21 cellular contexts compared by ENCODE assay signal in the genomic region with DNA sequence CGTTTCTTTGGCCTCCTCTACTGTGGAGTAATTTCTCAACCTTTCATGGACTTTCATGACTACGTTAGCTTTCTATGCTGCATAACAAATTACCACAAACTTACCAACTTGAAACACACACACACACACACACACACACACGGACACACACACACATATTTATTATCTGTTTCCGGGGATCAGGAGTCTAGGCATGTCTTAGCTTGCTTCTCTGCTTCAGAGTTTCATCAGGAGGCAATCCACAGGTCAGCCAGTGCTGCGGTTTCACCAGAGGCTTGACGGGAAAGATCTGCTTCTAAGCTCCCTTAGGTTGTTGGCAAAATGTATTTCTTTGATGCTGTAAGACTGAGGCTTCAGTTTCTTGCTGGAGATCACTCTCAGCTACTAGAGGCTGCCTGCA. TPM values are rescaled to one million over a fixed set of nuclear protein-coding genes. Genes with fewer than 3 reads are reported as not detected.
"Had no signal": no experiment of that assay in that cellular context is flagged by ENCODE, and none has a peak within 500 bp of the region (broad histone marks: within the 10 kb centered on the region; RNA-seq: fewer than 3 reads in every experiment).

No MANE protein-coding gene starts in this region.

- DNase-seq: activated CD4-positive, alpha-beta T cell treated with anti-CD3 and anti-CD28 coated beads for 48 hours; activated CD4-positive, alpha-beta T cell treated with anti-CD3 and anti-CD28 coated beads, Interleukin-2, amount 50 U/mL, for 4 hours; activated CD4-positive, CD25-positive, alpha-beta regulatory T cell treated with anti-CD3 and anti-CD28 coated beads, Interleukin-2, amount 50 U/mL, for 72 hours; activated CD8-positive, alpha-beta memory T cell treated with anti-CD3 and anti-CD28 coated beads, Interleukin-2, amount 10 ng/mL, durations not matched to agents 7 days and 5 days; activated effector memory CD4-positive, alpha-beta T cell treated with Interleukin-2 at 50 U/mL for 16 hours; activated naive CD4-positive, alpha-beta T cell; activated T-cell treated with anti-CD3 and anti-CD28 coated beads, Interleukin-2, amount 50 U/mL, for 24 hours; aorta; KG1; NCI-H1105; NCI-H146; NCI-H187 treated with DMSO at 0.1 percent for 48 hours; NCI-H2081 treated with DMSO at 0.1 percent for 48 hours; NCI-H2171 treated with DMSO at 0.1 percent for 48 hours; NCI-H226; NCI-H526; NCI-H82; RPMI8226; SHP77 treated with DMSO at 0.1 percent for 48 hours had no signal

- ATAC-seq: activated CD8-positive, alpha-beta memory T cell treated with anti-CD3 and anti-CD28 coated beads, Interleukin-2, amount 10 ng/mL, durations not matched to agents 7 days and 5 days; WTC11 had no signal

RNA-seq across cellular contexts. Expression of a gene that starts 59.0 kb away (rescaled TPM):
- total RNA-seq: SK-MEL-5 had no signal
